Comparison of ENCODE assay signal across 26 cellular contexts in the genomic region with DNA sequence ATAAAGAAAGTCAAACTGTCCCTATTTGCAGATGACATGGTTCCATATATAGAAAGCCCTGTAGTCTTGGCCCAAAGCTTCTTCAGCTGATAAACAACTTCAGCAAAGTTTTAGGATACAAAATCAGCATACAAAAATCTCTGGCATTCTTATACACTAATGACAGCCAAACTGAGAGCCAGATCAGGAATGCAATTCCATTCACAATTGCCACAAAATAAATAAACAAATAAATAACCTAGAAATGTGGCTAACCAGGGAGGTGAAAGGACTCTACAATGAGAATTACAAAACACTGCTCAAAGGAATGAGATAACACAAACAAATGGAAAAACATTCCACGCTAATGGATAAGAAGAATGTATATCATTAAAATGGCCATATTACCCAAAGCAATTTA. TPM values are rescaled to one million over a fixed set of nuclear protein-coding genes. Genes with fewer than 3 reads are reported as not detected.
"Had no signal": no experiment of that assay in that cellular context is flagged by ENCODE, and none has a peak within 500 bp of the region (broad histone marks: within the 10 kb centered on the region; RNA-seq: fewer than 3 reads in every experiment).

No MANE protein-coding gene starts in this region.

- ATAC-seq: activated CD8-positive, alpha-beta memory T cell treated with anti-CD3 and anti-CD28 coated beads, Interleukin-2, amount 10 ng/mL, durations not matched to agents 7 days and 5 days; SK-N-SH treated with all-trans-retinoic acid at 6 μM for 48 hours; WTC11 had no signal

- H3K36me3 ChIP-seq: colonic mucosa, Peyer's patch, SJCRH30 had no signal

- H3K27ac ChIP-seq: colonic mucosa, Peyer's patch, RWPE1, SJCRH30 had no signal

- H3K4me3 ChIP-seq: colonic mucosa, Peyer's patch, SJCRH30 had no signal

- DNase-seq: activated CD4-positive, alpha-beta T cell treated with anti-CD3 and anti-CD28 coated beads for 48 hours; activated CD4-positive, alpha-beta T cell treated with anti-CD3 and anti-CD28 coated beads, Interleukin-2, amount 50 U/mL, for 4 hours; activated CD4-positive, CD25-positive, alpha-beta regulatory T cell treated with anti-CD3 and anti-CD28 coated beads, Interleukin-2, amount 50 U/mL, for 72 hours; activated CD8-positive, alpha-beta memory T cell treated with anti-CD3 and anti-CD28 coated beads, Interleukin-2, amount 10 ng/mL, durations not matched to agents 7 days and 5 days; activated effector memory CD4-positive, alpha-beta T cell treated with Interleukin-2 at 50 U/mL for 16 hours; activated naive CD4-positive, alpha-beta T cell treated with Interleukin-2 at 50 U/mL for 16 hours; activated T-cell treated with anti-CD3 and anti-CD28 coated beads, Interleukin-2, amount 50 U/mL, for 24 hours; caudate nucleus; colonic mucosa; MM.1S; NCI-H1105; NCI-H1436; NCI-H1694 treated with DMSO at 0.1 percent for 48 hours; NCI-H2029 treated with DMSO at 0.1 percent for 48 hours; NCI-H345; NCI-H510A; NCI-H526 treated with DMSO at 0.1 percent for 48 hours; NCI-H82; Peyer's patch; Right ventricle myocardium superior; SJCRH30; SW 1271 had no signal

- H3K4me1 ChIP-seq: colonic mucosa, Peyer's patch had no signal

- H3K27me3 ChIP-seq: colonic mucosa, Peyer's patch, SJCRH30 had no signal

- H3K9me3 ChIP-seq: colonic mucosa, Peyer's patch, SJCRH30 had no signal

RNA-seq across cellular contexts. Expression of gene CXCL8, which starts 53.0 kb away (rescaled TPM):
- total RNA-seq: OCI-LY7, Right ventricle myocardium superior, WTC11 had no signal
